In the genomic region with DNA sequence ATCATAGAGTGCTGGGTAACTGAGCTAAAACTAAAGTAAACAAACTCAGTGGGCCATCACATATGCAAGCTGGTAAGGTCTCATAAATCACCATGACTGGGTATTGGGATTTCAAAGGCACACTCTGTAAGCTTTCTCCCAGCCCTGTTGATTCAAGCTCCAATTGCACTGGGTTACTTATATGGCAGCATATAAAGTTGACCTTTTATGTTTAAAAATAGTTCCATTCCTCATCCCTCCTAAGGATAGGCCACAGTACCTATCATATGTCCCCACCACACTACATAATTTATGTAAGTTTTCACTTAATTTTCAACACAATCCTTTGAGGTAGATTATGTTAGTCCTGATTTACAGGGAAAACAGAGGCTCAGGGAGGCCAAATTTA, we compare ENCODE assay signal across 1 cellular context.
TF ChIP-seq lines count a peak whose summit lies in the region.

No MANE protein-coding gene starts in this region.

TF ChIP-seq in HEK293, 187 proteins besides CTCF, POLR2A, EP300 and RAD21 (continued from another document and continues in another):
- TF ChIP-seq, protein P1, sequence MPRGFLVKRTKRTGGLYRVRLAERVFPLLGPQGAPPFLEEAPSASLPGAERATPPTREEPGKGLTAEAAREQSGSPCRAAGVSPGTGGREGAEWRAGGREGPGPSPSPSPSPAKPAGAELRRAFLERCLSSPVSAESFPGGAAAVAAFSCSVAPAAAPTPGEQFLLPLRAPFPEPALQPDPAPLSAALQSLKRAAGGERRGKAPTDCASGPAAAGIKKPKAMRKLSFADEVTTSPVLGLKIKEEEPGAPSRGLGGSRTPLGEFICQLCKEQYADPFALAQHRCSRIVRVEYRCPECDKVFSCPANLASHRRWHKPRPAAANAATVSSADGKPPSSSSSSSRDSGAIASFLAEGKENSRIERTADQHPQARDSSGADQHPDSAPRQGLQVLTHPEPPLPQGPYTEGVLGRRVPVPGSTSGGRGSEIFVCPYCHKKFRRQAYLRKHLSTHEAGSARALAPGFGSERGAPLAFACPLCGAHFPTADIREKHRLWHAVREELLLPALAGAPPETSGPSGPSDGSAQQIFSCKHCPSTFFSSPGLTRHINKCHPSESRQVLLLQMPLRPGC (tag by site-specific recombination; IDR thresholded peaks at IDR 0.05): peak; percentile 93
- TF ChIP-seq ZNF830 (tag by site-specific recombination; IDR thresholded peaks at IDR 0.05; ENCODE audit: low read depth): no peak
- TF ChIP-seq, protein P2, sequence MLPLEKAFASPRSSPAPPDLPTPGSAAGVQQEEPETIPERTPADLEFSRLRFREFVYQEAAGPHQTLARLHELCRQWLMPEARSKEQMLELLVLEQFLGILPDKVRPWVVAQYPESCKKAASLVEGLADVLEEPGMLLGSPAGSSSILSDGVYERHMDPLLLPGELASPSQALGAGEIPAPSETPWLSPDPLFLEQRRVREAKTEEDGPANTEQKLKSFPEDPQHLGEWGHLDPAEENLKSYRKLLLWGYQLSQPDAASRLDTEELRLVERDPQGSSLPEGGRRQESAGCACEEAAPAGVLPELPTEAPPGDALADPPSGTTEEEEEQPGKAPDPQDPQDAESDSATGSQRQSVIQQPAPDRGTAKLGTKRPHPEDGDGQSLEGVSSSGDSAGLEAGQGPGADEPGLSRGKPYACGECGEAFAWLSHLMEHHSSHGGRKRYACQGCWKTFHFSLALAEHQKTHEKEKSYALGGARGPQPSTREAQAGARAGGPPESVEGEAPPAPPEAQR (tag by site-specific recombination; IDR thresholded peaks at IDR 0.05): no peak
- TF ChIP-seq, protein P3, sequence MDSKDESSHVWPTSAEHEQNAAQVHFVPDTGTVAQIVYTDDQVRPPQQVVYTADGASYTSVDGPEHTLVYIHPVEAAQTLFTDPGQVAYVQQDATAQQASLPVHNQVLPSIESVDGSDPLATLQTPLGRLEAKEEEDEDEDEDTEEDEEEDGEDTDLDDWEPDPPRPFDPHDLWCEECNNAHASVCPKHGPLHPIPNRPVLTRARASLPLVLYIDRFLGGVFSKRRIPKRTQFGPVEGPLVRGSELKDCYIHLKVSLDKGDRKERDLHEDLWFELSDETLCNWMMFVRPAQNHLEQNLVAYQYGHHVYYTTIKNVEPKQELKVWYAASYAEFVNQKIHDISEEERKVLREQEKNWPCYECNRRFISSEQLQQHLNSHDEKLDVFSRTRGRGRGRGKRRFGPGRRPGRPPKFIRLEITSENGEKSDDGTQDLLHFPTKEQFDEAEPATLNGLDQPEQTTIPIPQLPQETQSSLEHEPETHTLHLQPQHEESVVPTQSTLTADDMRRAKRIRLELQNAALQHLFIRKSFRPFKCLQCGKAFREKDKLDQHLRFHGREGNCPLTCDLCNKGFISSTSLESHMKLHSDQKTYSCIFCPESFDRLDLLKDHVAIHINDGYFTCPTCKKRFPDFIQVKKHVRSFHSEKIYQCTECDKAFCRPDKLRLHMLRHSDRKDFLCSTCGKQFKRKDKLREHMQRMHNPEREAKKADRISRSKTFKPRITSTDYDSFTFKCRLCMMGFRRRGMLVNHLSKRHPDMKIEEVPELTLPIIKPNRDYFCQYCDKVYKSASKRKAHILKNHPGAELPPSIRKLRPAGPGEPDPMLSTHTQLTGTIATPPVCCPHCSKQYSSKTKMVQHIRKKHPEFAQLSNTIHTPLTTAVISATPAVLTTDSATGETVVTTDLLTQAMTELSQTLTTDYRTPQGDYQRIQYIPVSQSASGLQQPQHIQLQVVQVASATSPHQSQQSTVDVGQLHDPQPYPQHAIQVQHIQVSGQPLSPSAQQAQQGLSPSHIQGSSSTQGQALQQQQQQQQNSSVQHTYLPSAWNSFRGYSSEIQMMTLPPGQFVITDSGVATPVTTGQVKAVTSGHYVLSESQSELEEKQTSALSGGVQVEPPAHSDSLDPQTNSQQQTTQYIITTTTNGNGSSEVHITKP (tag by site-specific recombination; IDR thresholded peaks at IDR 0.05): no peak
- TF ChIP-seq MYNN (tag by site-specific recombination; IDR thresholded peaks at IDR 0.05; ENCODE audit: borderline replicate concordance): peak; percentile 73; the same call in 1 of the 2 replicates
- no peak for TF ChIP-seq ZNF169 (tag by site-specific recombination; IDR thresholded peaks at IDR 0.05)
- TF ChIP-seq GLI4 (tag by site-specific recombination; IDR thresholded peaks at IDR 0.05): no peak
- no peak for TF ChIP-seq SETDB1 (IDR thresholded peaks at IDR 0.05; ENCODE audit: insufficient read length, low read length)
- TF ChIP-seq ZNF610 (tag by site-specific recombination; IDR thresholded peaks at IDR 0.05; ENCODE audit: borderline replicate concordance): peak; percentile 66; the same call in 1 of the 2 replicates
- TF ChIP-seq KLF16 (tag by site-specific recombination; IDR thresholded peaks at IDR 0.05): no peak
- no peak for TF ChIP-seq ZNF2 (tag by site-specific recombination; IDR thresholded peaks at IDR 0.05)
- TF ChIP-seq ZNF776 (tag by site-specific recombination; IDR thresholded peaks at IDR 0.05; ENCODE audit: borderline replicate concordance): no peak
- peak; percentile 92 for TF ChIP-seq ZIC2 (tag by site-specific recombination; IDR thresholded peaks at IDR 0.05)
- no peak for TF ChIP-seq HOXD13 (CRISPR knock-in tag; IDR thresholded peaks at IDR 0.05; ENCODE audit: borderline replicate concordance)
- TF ChIP-seq ZSCAN30 (tag by site-specific recombination; IDR thresholded peaks at IDR 0.05): peak; percentile 93
- no peak; the same call in 1 of the 2 replicates for TF ChIP-seq ZNF654 (tag by site-specific recombination; IDR thresholded peaks at IDR 0.05; ENCODE audit: low read depth)
- TF ChIP-seq ZNF585B (tag by site-specific recombination; IDR thresholded peaks at IDR 0.05): no peak
- TF ChIP-seq, protein P4, sequence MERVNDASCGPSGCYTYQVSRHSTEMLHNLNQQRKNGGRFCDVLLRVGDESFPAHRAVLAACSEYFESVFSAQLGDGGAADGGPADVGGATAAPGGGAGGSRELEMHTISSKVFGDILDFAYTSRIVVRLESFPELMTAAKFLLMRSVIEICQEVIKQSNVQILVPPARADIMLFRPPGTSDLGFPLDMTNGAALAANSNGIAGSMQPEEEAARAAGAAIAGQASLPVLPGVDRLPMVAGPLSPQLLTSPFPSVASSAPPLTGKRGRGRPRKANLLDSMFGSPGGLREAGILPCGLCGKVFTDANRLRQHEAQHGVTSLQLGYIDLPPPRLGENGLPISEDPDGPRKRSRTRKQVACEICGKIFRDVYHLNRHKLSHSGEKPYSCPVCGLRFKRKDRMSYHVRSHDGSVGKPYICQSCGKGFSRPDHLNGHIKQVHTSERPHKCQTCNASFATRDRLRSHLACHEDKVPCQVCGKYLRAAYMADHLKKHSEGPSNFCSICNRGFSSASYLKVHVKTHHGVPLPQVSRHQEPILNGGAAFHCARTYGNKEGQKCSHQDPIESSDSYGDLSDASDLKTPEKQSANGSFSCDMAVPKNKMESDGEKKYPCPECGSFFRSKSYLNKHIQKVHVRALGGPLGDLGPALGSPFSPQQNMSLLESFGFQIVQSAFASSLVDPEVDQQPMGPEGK (tag by site-specific recombination; IDR thresholded peaks at IDR 0.05): no peak; the same call in 1 of the 2 replicates
- no peak for TF ChIP-seq ZNF214 (tag by site-specific recombination; IDR thresholded peaks at IDR 0.05; ENCODE audit: borderline replicate concordance)
- TF ChIP-seq ZNF549 (tag by site-specific recombination; IDR thresholded peaks at IDR 0.05): no peak
- TF ChIP-seq ZNF223 (tag by site-specific recombination; IDR thresholded peaks at IDR 0.05): no peak
- no peak for TF ChIP-seq ZNF558 (tag by site-specific recombination; IDR thresholded peaks at IDR 0.05)
- no peak for TF ChIP-seq KLF1 (tag by site-specific recombination; IDR thresholded peaks at IDR 0.05)
- peak; percentile 83 for TF ChIP-seq ZSCAN23 (tag by site-specific recombination; IDR thresholded peaks at IDR 0.05)
- TF ChIP-seq ZNF202 (tag by site-specific recombination; IDR thresholded peaks at IDR 0.05; ENCODE audit: borderline replicate concordance): no peak
- TF ChIP-seq, protein P5, sequence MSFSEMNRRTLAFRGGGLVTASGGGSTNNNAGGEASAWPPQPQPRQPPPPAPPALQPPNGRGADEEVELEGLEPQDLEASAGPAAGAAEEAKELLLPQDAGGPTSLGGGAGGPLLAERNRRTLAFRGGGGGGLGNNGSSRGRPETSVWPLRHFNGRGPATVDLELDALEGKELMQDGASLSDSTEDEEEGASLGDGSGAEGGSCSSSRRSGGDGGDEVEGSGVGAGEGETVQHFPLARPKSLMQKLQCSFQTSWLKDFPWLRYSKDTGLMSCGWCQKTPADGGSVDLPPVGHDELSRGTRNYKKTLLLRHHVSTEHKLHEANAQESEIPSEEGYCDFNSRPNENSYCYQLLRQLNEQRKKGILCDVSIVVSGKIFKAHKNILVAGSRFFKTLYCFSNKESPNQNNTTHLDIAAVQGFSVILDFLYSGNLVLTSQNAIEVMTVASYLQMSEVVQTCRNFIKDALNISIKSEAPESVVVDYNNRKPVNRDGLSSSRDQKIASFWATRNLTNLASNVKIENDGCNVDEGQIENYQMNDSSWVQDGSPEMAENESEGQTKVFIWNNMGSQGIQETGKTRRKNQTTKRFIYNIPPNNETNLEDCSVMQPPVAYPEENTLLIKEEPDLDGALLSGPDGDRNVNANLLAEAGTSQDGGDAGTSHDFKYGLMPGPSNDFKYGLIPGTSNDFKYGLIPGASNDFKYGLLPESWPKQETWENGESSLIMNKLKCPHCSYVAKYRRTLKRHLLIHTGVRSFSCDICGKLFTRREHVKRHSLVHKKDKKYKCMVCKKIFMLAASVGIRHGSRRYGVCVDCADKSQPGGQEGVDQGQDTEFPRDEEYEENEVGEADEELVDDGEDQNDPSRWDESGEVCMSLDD (tag by site-specific recombination; IDR thresholded peaks at IDR 0.05): no peak
- no peak; the same call in none of the 2 replicates for TF ChIP-seq BCL6B (tag by site-specific recombination; IDR thresholded peaks at IDR 0.05)
- TF ChIP-seq ZNF37A (tag by site-specific recombination; IDR thresholded peaks at IDR 0.05): no peak
- no peak for TF ChIP-seq ZNF621 (tag by site-specific recombination; IDR thresholded peaks at IDR 0.05)
- peak; percentile 92 for TF ChIP-seq GLIS1 (tag by site-specific recombination; IDR thresholded peaks at IDR 0.05)
- peak; percentile 78 for TF ChIP-seq KLF10 (tag by site-specific recombination; IDR thresholded peaks at IDR 0.05)
- no peak for TF ChIP-seq SALL2 (tag by site-specific recombination; IDR thresholded peaks at IDR 0.05; ENCODE audit: borderline replicate concordance)
- TF ChIP-seq, protein P6, sequence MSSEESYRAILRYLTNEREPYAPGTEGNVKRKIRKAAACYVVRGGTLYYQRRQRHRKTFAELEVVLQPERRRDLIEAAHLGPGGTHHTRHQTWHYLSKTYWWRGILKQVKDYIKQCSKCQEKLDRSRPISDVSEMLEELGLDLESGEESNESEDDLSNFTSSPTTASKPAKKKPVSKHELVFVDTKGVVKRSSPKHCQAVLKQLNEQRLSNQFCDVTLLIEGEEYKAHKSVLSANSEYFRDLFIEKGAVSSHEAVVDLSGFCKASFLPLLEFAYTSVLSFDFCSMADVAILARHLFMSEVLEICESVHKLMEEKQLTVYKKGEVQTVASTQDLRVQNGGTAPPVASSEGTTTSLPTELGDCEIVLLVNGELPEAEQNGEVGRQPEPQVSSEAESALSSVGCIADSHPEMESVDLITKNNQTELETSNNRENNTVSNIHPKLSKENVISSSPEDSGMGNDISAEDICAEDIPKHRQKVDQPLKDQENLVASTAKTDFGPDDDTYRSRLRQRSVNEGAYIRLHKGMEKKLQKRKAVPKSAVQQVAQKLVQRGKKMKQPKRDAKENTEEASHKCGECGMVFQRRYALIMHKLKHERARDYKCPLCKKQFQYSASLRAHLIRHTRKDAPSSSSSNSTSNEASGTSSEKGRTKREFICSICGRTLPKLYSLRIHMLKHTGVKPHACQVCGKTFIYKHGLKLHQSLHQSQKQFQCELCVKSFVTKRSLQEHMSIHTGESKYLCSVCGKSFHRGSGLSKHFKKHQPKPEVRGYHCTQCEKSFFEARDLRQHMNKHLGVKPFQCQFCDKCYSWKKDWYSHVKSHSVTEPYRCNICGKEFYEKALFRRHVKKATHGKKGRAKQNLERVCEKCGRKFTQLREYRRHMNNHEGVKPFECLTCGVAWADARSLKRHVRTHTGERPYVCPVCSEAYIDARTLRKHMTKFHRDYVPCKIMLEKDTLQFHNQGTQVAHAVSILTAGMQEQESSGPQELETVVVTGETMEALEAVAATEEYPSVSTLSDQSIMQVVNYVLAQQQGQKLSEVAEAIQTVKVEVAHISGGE (tag by site-specific recombination; conservative IDR thresholded peaks at IDR 0.05; ENCODE audit: low read depth): no peak
- TF ChIP-seq ZNF114 (tag by site-specific recombination; IDR thresholded peaks at IDR 0.05): no peak
- TF ChIP-seq ZNF266 (tag by site-specific recombination; IDR thresholded peaks at IDR 0.05; ENCODE audit: low read depth): no peak
- no peak for TF ChIP-seq ZNF140 (tag by site-specific recombination; IDR thresholded peaks at IDR 0.05)
- TF ChIP-seq, protein P7, sequence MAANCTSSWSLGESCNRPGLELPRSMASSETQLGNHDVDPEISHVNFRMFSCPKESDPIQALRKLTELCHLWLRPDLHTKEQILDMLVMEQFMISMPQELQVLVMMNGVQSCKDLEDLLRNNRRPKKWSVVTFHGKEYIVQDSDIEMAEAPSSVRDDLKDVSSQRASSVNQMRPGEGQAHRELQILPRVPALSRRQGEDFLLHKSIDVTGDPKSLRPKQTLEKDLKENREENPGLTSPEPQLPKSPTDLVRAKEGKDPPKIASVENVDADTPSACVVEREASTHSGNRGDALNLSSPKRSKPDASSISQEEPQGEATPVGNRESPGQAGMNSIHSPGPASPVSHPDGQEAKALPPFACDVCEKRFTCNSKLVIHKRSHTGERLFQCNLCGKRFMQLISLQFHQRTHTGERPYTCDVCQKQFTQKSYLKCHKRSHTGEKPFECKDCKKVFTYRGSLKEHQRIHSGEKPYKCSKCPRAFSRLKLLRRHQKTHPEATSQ (tag by site-specific recombination; IDR thresholded peaks at IDR 0.05): no peak
- no peak for TF ChIP-seq ZNF677 (tag by site-specific recombination; IDR thresholded peaks at IDR 0.05)
- no peak for TF ChIP-seq ZNF747 (tag by site-specific recombination; IDR thresholded peaks at IDR 0.05)
- 0 out of 2 replicates have a peak, but pooled peaks have one; percentile 34 for TF ChIP-seq TRIM28 (IDR thresholded peaks at IDR 0.05; ENCODE audit: borderline replicate concordance, low read length)
- TF ChIP-seq ZFP37 (tag by site-specific recombination; IDR thresholded peaks at IDR 0.05): no peak
- peak; percentile 43; the same call in 1 of the 2 replicates for TF ChIP-seq ZNF121 (tag by site-specific recombination; IDR thresholded peaks at IDR 0.05)
- TF ChIP-seq ZNF155 (tag by site-specific recombination; IDR thresholded peaks at IDR 0.05): no peak
